8 cellular contexts compared by ENCODE assay signal in genomic region chr9:6049798-6050197, GRCh38. TPM values are rescaled to one million over a fixed set of nuclear protein-coding genes. Genes with fewer than 3 reads are reported as not detected.
DNase-seq lines count a peak whose midpoint lies in the region; ATAC-seq, FAIRE-seq and TF ChIP-seq lines count a peak whose summit lies in the region.

No MANE protein-coding gene starts in this region.

- H3K9me3 Mint-ChIP-seq in activated naive CD8-positive, alpha-beta T cell treated with anti-CD3 and anti-CD28 coated beads, Interleukin-2, amount 10 ng/mL, durations not matched to agents 7 days and 5 days = no peaks in the 10 kb centered on the region
- H3K9me3 Mint-ChIP-seq in naive thymus-derived CD8-positive, alpha-beta T cell = no peaks in the 10 kb centered on the region

- H3K4me3 ChIP-seq in BE2C (ENCODE audit: low read depth, low read length) = no peak overlapping the region

- FAIRE-seq in GM18507 (lab: Jason Lieb, UNC) = peak; percentile 63

- H3K4me1 Mint-ChIP-seq in activated naive CD8-positive, alpha-beta T cell treated with anti-CD3 and anti-CD28 coated beads, Interleukin-2, amount 10 ng/mL, durations not matched to agents 7 days and 5 days = peaks cover 8% of the 10 kb centered on the region
- H3K4me1 Mint-ChIP-seq in naive thymus-derived CD8-positive, alpha-beta T cell = peaks cover 3 to 13% (median 6%) of the 10 kb centered on the region in 4 donors

- H3K36me3 Mint-ChIP-seq in activated naive CD8-positive, alpha-beta T cell treated with anti-CD3 and anti-CD28 coated beads, Interleukin-2, amount 10 ng/mL, durations not matched to agents 7 days and 5 days = no peaks in the 10 kb centered on the region
- H3K36me3 Mint-ChIP-seq in naive thymus-derived CD8-positive, alpha-beta T cell = peaks cover 0 to 4% (median 0%) of the 10 kb centered on the region in 3 donors

- no peaks in the 10 kb centered on the region for H3K4me1 ChIP-seq in BE2C

- no peaks in the 10 kb centered on the region for H3K9me3 ChIP-seq in BE2C

- peak; percentile 55 for ATAC-seq in HG03521 (IDR thresholded peaks at IDR 0.05; ENCODE audit: unreplicated experiment)
- peak; percentile 93 for ATAC-seq in activated naive CD8-positive, alpha-beta T cell treated with anti-CD3 and anti-CD28 coated beads, Interleukin-2, amount 10 ng/mL, durations not matched to agents 7 days and 5 days (ENCODE audit: low read depth)
- peak; percentile 41 to 84 for ATAC-seq in naive thymus-derived CD8-positive, alpha-beta T cell
- no peak for ATAC-seq in HG02840 (IDR thresholded peaks at IDR 0.05; ENCODE audit: low FRiP score, unreplicated experiment)
- no peak for ATAC-seq in GM19328 (IDR thresholded peaks at IDR 0.05; ENCODE audit: unreplicated experiment)

- H3K27me3 Mint-ChIP-seq in activated naive CD8-positive, alpha-beta T cell treated with anti-CD3 and anti-CD28 coated beads, Interleukin-2, amount 10 ng/mL, durations not matched to agents 7 days and 5 days = peaks cover 11% of the 10 kb centered on the region
- peaks cover 5 to 23% (median 10%) of the 10 kb centered on the region in 5 donors for H3K27me3 Mint-ChIP-seq in naive thymus-derived CD8-positive, alpha-beta T cell

- peak; percentile 39 for TF ChIP-seq CTCF in BE2C (IDR thresholded peaks at IDR 0.05; ENCODE audit: low read depth, low read length)

- H3K27me3 ChIP-seq in BE2C = 0 out of 2 replicates have a peak, but pooled peaks cover 7% of the 10 kb centered on the region

- DNase-seq in BE2C (no peak), GM18507 (ENCODE audit: extremely low spot score, insufficient read length, low read depth) (no peak), dedifferentiated amniotic fluid mesenchymal stem cell (ENCODE audit: extremely low spot score) (no peak)
- no peak for DNase-seq in activated naive CD8-positive, alpha-beta T cell treated with anti-CD3 and anti-CD28 coated beads, Interleukin-2, amount 10 ng/mL, durations not matched to agents 7 days and 5 days
- peak in 3 of 10 donors; percentile 4 to 24 (median 9) for DNase-seq in naive thymus-derived CD8-positive, alpha-beta T cell

- no peak overlapping the region for H3K27ac Mint-ChIP-seq in activated naive CD8-positive, alpha-beta T cell treated with anti-CD3 and anti-CD28 coated beads, Interleukin-2, amount 10 ng/mL, durations not matched to agents 7 days and 5 days
- peak overlapping the region in 1 of 10 donors; percentile 18 for H3K27ac Mint-ChIP-seq in naive thymus-derived CD8-positive, alpha-beta T cell

- POLR2A ChIA-PET in activated naive CD8-positive, alpha-beta T cell treated with anti-CD3 and anti-CD28 coated beads, Interleukin-2, amount 10 ng/mL, durations not matched to agents 7 days and 5 days (lab: Charles Lee) = no interaction called here
- POLR2A ChIA-PET in naive thymus-derived CD8-positive, alpha-beta T cell (lab: Charles Lee) = no interaction called here

- no peak overlapping the region for H3K4me3 Mint-ChIP-seq in activated naive CD8-positive, alpha-beta T cell treated with anti-CD3 and anti-CD28 coated beads, Interleukin-2, amount 10 ng/mL, durations not matched to agents 7 days and 5 days
- H3K4me3 Mint-ChIP-seq in naive thymus-derived CD8-positive, alpha-beta T cell = no peak overlapping the region

- H3K36me3 ChIP-seq in BE2C = no peaks in the 10 kb centered on the region

RNA-seq across cellular contexts. Expression of gene RANBP6, which starts 34.4 kb away (rescaled TPM):
- polyA plus RNA-seq in BE2C (2012; ENCODE audit: insufficient read depth, insufficient read length, low read depth) = 24.0 TPM
- total RNA-seq in activated naive CD8-positive, alpha-beta T cell treated with anti-CD3 and anti-CD28 coated beads, Interleukin-2, amount 10 ng/mL, durations not matched to agents 7 days and 5 days = 10 to 100 TPM; 25.2 to 27.7 TPM
- 10 to 100 TPM; 36.5 to 37.3 TPM for total RNA-seq in naive thymus-derived CD8-positive, alpha-beta T cell
- polyA plus RNA-seq in naive thymus-derived CD8-positive, alpha-beta T cell = 10 to 100 TPM; 21.0 to 24.9 (median 21.7) TPM

Comparison
In these comparisons a context has a peak if more than half of its experiments do, and no peak if none do; other contexts are left out.
1. ATAC-seq: peak in HG03521 (single experiment), activated naive CD8-positive, alpha-beta T cell treated with anti-CD3 and anti-CD28 coated beads, Interleukin-2, amount 10 ng/mL, durations not matched to agents 7 days and 5 days (single experiment) and naive thymus-derived CD8-positive, alpha-beta T cell (2 of 2); none in HG02840 (single experiment) and GM19328 (single experiment).